In genomic region chr14:100076630-100077029, GRCh38 we compare ENCODE assay signal across 10 cellular contexts. TPM values are rescaled to one million over a fixed set of nuclear protein-coding genes. Genes with fewer than 3 reads are reported as not detected.
A peak's percentile ranks its signal among the peaks of the same experiment; 100 is the strongest.
DNase-seq lines count a peak whose midpoint lies in the region; ATAC-seq and TF ChIP-seq lines count a peak whose summit lies in the region.
"Had no signal": no experiment of that assay in that cellular context is flagged by ENCODE, and none has a peak within 500 bp of the region (broad histone marks: within the 10 kb centered on the region; RNA-seq: fewer than 3 reads in every experiment).

No MANE protein-coding gene starts in this region.

- no peak for TF ChIP-seq CTCF in adrenal gland (IDR thresholded peaks at IDR 0.05)
- TF ChIP-seq CTCF in lower leg skin (IDR thresholded peaks at IDR 0.05), result no peak

- intact Hi-C loops in adrenal gland (cut with DNase I), result no loop called here
- intact Hi-C loops in lower leg skin (cut with DNase I; ENCODE audit: low total_unique reads), result no loop called here

- DNase-seq in A172 (ENCODE audit: low spot score) (peak; percentile 1), HT1080 (ENCODE audit: low read depth) (peak; percentile 75), adrenal gland (peak in 5 of 7 donors; percentile 32 to 47 (median 34)), lower leg skin (ENCODE audit: low spot score in 2 of 2) (peak; percentile 59 to 93), NCI-H446 (lab: John Stamatoyannopoulos, UW) (no peak), C1 segment of cervical spinal cord (lab: John Stamatoyannopoulos, UW) (no peak), DMS114 treated with DMSO at 0.1 percent for 48 hours (lab: John Stamatoyannopoulos, UW; ENCODE audit: unreplicated experiment) (no peak)
- DNase-seq: DMS79 had no signal

- TF ChIP-seq POLR2A in adrenal gland (IDR thresholded peaks at IDR 0.05), result no peak
- TF ChIP-seq POLR2A in lower leg skin (IDR thresholded peaks at IDR 0.05), result no peak

- peak overlapping the region in 1 of 5 donors; percentile 33 for H3K27ac ChIP-seq in adrenal gland
- H3K27ac ChIP-seq: neural progenitor cell had no signal

- ATAC-seq in HG02642 (IDR thresholded peaks at IDR 0.05; ENCODE audit: poor library complexity, unreplicated experiment), result no peak

- peaks cover 3 to 7% of the 10 kb centered on the region in 2 donors for H3K4me1 ChIP-seq in adrenal gland (replicated peaks in 1 of 2)

- no peaks in the 10 kb centered on the region for H3K27me3 ChIP-seq in adrenal gland
- H3K27me3 ChIP-seq: neural progenitor cell had no signal

- WGBS in adrenal gland, 4 donors, result 64 to 68% (median 67%) methylated on average over 7 of the region's 7 CpGs
- WGBS in lower leg skin, 2 donors, result 55 to 62% methylated on average over 7 of the region's 7 CpGs

- no peaks in the 10 kb centered on the region for H3K36me3 ChIP-seq in adrenal gland (replicated peaks in 1 of 2)
- H3K36me3 ChIP-seq: neural progenitor cell had no signal

- no peaks in the 10 kb centered on the region for H3K9me3 ChIP-seq in adrenal gland (replicated peaks in 1 of 3)

- H3K4me3 ChIP-seq in adrenal gland (no peak overlapping the region), lower leg skin (ENCODE audit: low read depth, poor library complexity, severe bottlenecking) (no peak overlapping the region)
- H3K4me3 ChIP-seq: neural progenitor cell had no signal

RNA-seq across cellular contexts. Expression of gene EVL, which starts 11.4 kb away (rescaled TPM):
- 9.5 and 12.4 TPM in 2 replicates for total RNA-seq in A172 (2014; rRNA removed; shearing (Covaris generic))
- total RNA-seq in HT1080 (2014; rRNA removed; shearing (Covaris generic)), result 11.4 and 21.7 TPM in 2 replicates
- 17.0 and 21.3 TPM in 2 replicates for polyA plus RNA-seq in HT1080 (2015; cell fraction: cytosol; rRNA removed)
- polyA plus RNA-seq in HT1080 (2015; cell fraction: nucleus; rRNA removed), result 17.0 and 23.1 TPM in 2 replicates
- total RNA-seq in adrenal gland (10 to 100 TPM; 31.6 to 75.0 (median 46.8) TPM), lower leg skin (10 to 100 TPM; 26.4 to 51.4 (median 40.9) TPM)
- 100 to 1,000 TPM in 2 of 3 donors, 10 to 100 TPM in 1; 28.3 to 209 (median 103) TPM for polyA plus RNA-seq in adrenal gland

Comparison
In these comparisons a context has a peak if more than half of its experiments do, and no peak if none do; other contexts are left out.
1. DNase-seq: peak in A172 (single experiment), HT1080 (single experiment), adrenal gland (5 of 7) and lower leg skin (2 of 2); none in NCI-H446 (0 of 2), C1 segment of cervical spinal cord (0 of 14) and DMS114 treated with DMSO at 0.1 percent for 48 hours (single experiment).